ENCODE assay signal across 1 cellular context in genomic region chr4:5753366-5753765, GRCh38.
TF ChIP-seq lines count a peak whose summit lies in the region.

No MANE protein-coding gene starts in this region.

TF ChIP-seq in GM23338, 12 proteins besides CTCF, POLR2A, EP300 and RAD21:
- TF ChIP-seq JUNB (IDR thresholded peaks at IDR 0.05; ENCODE audit: unreplicated experiment) (no peak), EZH2phosphoT487 (IDR thresholded peaks at IDR 0.05; ENCODE audit: unreplicated experiment) (no peak), CREB1 (CRISPR knock-in tag; IDR thresholded peaks at IDR 0.05; ENCODE audit: low read depth) (no peak), ZNF114 (CRISPR knock-in tag; IDR thresholded peaks at IDR 0.05) (no peak), ZNF331 (CRISPR knock-in tag; IDR thresholded peaks at IDR 0.05; ENCODE audit: low read depth) (no peak), NANOG (IDR thresholded peaks at IDR 0.05; ENCODE audit: borderline replicate concordance) (no peak), ETS1 (IDR thresholded peaks at IDR 0.05) (no peak), ZNF462 (CRISPR knock-in tag; IDR thresholded peaks at IDR 0.05) (no peak)
TF ChIP-seq in GM23338: peak in this region for 0.
